Comparison of ENCODE assay signal across 8 cellular contexts in genomic region chr9:113587471-113588031, GRCh38.
DNase-seq lines count a peak whose midpoint lies in the region; ATAC-seq and TF ChIP-seq lines count a peak whose summit lies in the region.

No MANE protein-coding gene starts in this region.

- peak; percentile 38 for TF ChIP-seq CTCF in GM12873 (IDR thresholded peaks at IDR 0.05; ENCODE audit: insufficient read depth, low read depth, low read length, missing control alignments)
- TF ChIP-seq CTCF in WI38 (IDR thresholded peaks at IDR 0.05; ENCODE audit: low read depth, low read length), result peak; percentile 57
- peak; percentile 62 for TF ChIP-seq CTCF in progenitor cell of endocrine pancreas (IDR thresholded peaks at IDR 0.05; ENCODE audit: unreplicated experiment)
- no peak for TF ChIP-seq CTCF in Caco-2 (IDR thresholded peaks at IDR 0.05; ENCODE audit: insufficient read depth in 1 of 2, low read depth in 1 of 2, low read length in 1 of 2, severe bottlenecking in 1 of 2, unreplicated experiment in 1 of 2)

- H3K9me3 Mint-ChIP-seq in progenitor cell of endocrine pancreas (ENCODE audit: low read depth), result no peaks in the 10 kb centered on the region
- H3K9me3 Mint-ChIP-seq in Caco-2 (ENCODE audit: unreplicated experiment), result no peaks in the 10 kb centered on the region

- CTCF ChIA-PET in Caco-2 (lab: Charles Lee), result no interaction called here

- no peak for ATAC-seq in GM21367 (IDR thresholded peaks at IDR 0.05; ENCODE audit: unreplicated experiment)
- ATAC-seq in GM21786 (IDR thresholded peaks at IDR 0.05; ENCODE audit: unreplicated experiment), result no peak
- ATAC-seq in HG02884 (IDR thresholded peaks at IDR 0.05; ENCODE audit: unreplicated experiment), result no peak

- H3K4me3 ChIP-seq in WI38 (ENCODE audit: low read depth, low read length) (no peak overlapping the region), Caco-2 (ENCODE audit: low read depth, low read length) (no peak overlapping the region)

- H3K36me3 ChIP-seq in Caco-2 (ENCODE audit: control insufficient read depth, insufficient read depth, low read length), result peaks cover 2% of the 10 kb centered on the region; the same call in 1 of the 2 replicates

- H3K36me3 Mint-ChIP-seq in progenitor cell of endocrine pancreas (ENCODE audit: insufficient read depth), result peaks cover 2% of the 10 kb centered on the region
- peaks cover 41% of the 10 kb centered on the region for H3K36me3 Mint-ChIP-seq in Caco-2 (ENCODE audit: insufficient read depth, unreplicated experiment)

- H3K9me3 ChIP-seq in Caco-2, result no peaks in the 10 kb centered on the region

- intact Hi-C loops in cardiac septum (cut with DNase I), result loop anchor here (2.0 to 10.0 kb wide), 4 partner anchors 40 to 313 kb away; partner anchors contain the start of genes CDC26 and PRPF4
- intact Hi-C loops in Caco-2 (cut with micrococcal nuclease; ENCODE audit: unreplicated experiment), result no loop called here

- no TSS peak for BruUV-seq in Caco-2 (replicated peaks; lab: Mats Ljungman, UMichigan)

- no peaks in the 10 kb centered on the region for H3K27me3 Mint-ChIP-seq in progenitor cell of endocrine pancreas
- H3K27me3 Mint-ChIP-seq in Caco-2 (ENCODE audit: insufficient read depth, unreplicated experiment), result no peaks in the 10 kb centered on the region

- H3K4me1 ChIP-seq in Caco-2, result no peaks in the 10 kb centered on the region

- H3K27ac Mint-ChIP-seq in progenitor cell of endocrine pancreas (no peak overlapping the region), Caco-2 (ENCODE audit: unreplicated experiment) (no peak overlapping the region)

- POLR2A ChIA-PET in Caco-2 (lab: Charles Lee), result no interaction called here

- DNase-seq in cardiac septum (ENCODE audit: low spot score) (peak; percentile 87), progenitor cell of endocrine pancreas (ENCODE audit: low spot score, unreplicated experiment) (peak; percentile 51), Caco-2 (no peak)

- H3K4me3 Mint-ChIP-seq in progenitor cell of endocrine pancreas (ENCODE audit: low read depth), result no peak overlapping the region
- H3K4me3 Mint-ChIP-seq in Caco-2 (ENCODE audit: unreplicated experiment), result no peak overlapping the region

- H3K27me3 ChIP-seq in Caco-2 (replicated peaks; ENCODE audit: control insufficient read depth, insufficient read depth, low read length), result no peaks in the 10 kb centered on the region

- H3K4me1 Mint-ChIP-seq in progenitor cell of endocrine pancreas (ENCODE audit: low read depth), result peaks cover 3% of the 10 kb centered on the region
- H3K4me1 Mint-ChIP-seq in Caco-2 (ENCODE audit: low read depth, unreplicated experiment), result no peaks in the 10 kb centered on the region

Comparison
In these comparisons a context has a peak if more than half of its experiments do, and no peak if none do; other contexts are left out.
1. CTCF ChIP-seq: peak in GM12873 (single experiment), WI38 (single experiment) and progenitor cell of endocrine pancreas (single experiment); none in Caco-2 (0 of 2).
2. DNase-seq: peak in cardiac septum (single experiment) and progenitor cell of endocrine pancreas (single experiment); none in Caco-2 (0 of 2).